1 cellular context compared by ENCODE assay signal in genomic region chr1:36824390-36824861, GRCh38.
TF ChIP-seq lines count a peak whose summit lies in the region.

No MANE protein-coding gene starts in this region.

TF ChIP-seq in K562, 482 proteins besides CTCF, POLR2A, EP300 and RAD21 (continued from another document and continues in another):
- TF ChIP-seq, protein P1, sequence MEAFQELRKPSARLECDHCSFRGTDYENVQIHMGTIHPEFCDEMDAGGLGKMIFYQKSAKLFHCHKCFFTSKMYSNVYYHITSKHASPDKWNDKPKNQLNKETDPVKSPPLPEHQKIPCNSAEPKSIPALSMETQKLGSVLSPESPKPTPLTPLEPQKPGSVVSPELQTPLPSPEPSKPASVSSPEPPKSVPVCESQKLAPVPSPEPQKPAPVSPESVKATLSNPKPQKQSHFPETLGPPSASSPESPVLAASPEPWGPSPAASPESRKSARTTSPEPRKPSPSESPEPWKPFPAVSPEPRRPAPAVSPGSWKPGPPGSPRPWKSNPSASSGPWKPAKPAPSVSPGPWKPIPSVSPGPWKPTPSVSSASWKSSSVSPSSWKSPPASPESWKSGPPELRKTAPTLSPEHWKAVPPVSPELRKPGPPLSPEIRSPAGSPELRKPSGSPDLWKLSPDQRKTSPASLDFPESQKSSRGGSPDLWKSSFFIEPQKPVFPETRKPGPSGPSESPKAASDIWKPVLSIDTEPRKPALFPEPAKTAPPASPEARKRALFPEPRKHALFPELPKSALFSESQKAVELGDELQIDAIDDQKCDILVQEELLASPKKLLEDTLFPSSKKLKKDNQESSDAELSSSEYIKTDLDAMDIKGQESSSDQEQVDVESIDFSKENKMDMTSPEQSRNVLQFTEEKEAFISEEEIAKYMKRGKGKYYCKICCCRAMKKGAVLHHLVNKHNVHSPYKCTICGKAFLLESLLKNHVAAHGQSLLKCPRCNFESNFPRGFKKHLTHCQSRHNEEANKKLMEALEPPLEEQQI (IDR thresholded peaks at IDR 0.05): no peak
- TF ChIP-seq ZNF232 (CRISPR knock-in tag; IDR thresholded peaks at IDR 0.05) (no peak), ZNF780A (CRISPR knock-in tag; IDR thresholded peaks at IDR 0.05) (no peak), MCM5 (IDR thresholded peaks at IDR 0.05; ENCODE audit: low read depth) (no peak), SMARCC2 (IDR thresholded peaks at IDR 0.05; ENCODE audit: low read depth) (no peak), ETV1 (tag; conservative IDR thresholded peaks at IDR 0.05; ENCODE audit: low read depth) (peak; percentile 94), TAF7 (tag; IDR thresholded peaks at IDR 0.05) (no peak), CHD1 (IDR thresholded peaks at IDR 0.05; ENCODE audit: low read length) (no peak), ZNF146 (CRISPR knock-in tag; IDR thresholded peaks at IDR 0.05; ENCODE audit: unreplicated experiment) (no peak), ZNF699 (CRISPR knock-in tag; IDR thresholded peaks at IDR 0.05; ENCODE audit: insufficient replicate concordance) (no peak), SP1 (CRISPR knock-in tag; IDR thresholded peaks at IDR 0.05) (no peak), TSHZ1 (CRISPR knock-in tag; IDR thresholded peaks at IDR 0.05) (no peak), MCM3 (IDR thresholded peaks at IDR 0.05) (no peak), NCOR1 (IDR thresholded peaks at IDR 0.05) (no peak), ZFPM2 (CRISPR knock-in tag; IDR thresholded peaks at IDR 0.05) (no peak), MBD2 (IDR thresholded peaks at IDR 0.05; ENCODE audit: borderline replicate concordance, low read depth) (no peak), KDM1A (IDR thresholded peaks at IDR 0.05) (no peak), NBN (IDR thresholded peaks at IDR 0.05; ENCODE audit: low read depth) (no peak), MAZ (CRISPR knock-in tag; conservative IDR thresholded peaks at IDR 0.05 in 1 of 2, IDR thresholded peaks at IDR 0.05 in 1 of 2) (peak in 1 of 2 experiments; percentile 85; a peak in 2 of 4 replicates), HNRNPK (IDR thresholded peaks at IDR 0.05; ENCODE audit: low read depth, low read length, poor library complexity, severe bottlenecking) (no peak), ZNF77 (CRISPR knock-in tag; IDR thresholded peaks at IDR 0.05) (no peak), CEBPG (CRISPR knock-in tag; IDR thresholded peaks at IDR 0.05) (peak; percentile 63), CEBPG (tag; conservative IDR thresholded peaks at IDR 0.05 in 1 of 2, IDR thresholded peaks at IDR 0.05 in 1 of 2) (peak in 1 of 2 experiments; percentile 79; a peak in 2 of 4 replicates), AFF4 (CRISPR knock-in tag; IDR thresholded peaks at IDR 0.05) (no peak), ZNF75A (CRISPR knock-in tag; IDR thresholded peaks at IDR 0.05) (no peak), CHD2 (IDR thresholded peaks at IDR 0.05; ENCODE audit: low read depth, low read length) (no peak), SPI1 (IDR thresholded peaks at IDR 0.05; ENCODE audit: borderline replicate concordance, low read depth, low read length) (0 out of 2 replicates have a peak, but pooled peaks have one; percentile 1), ELK3 (CRISPR knock-in tag; IDR thresholded peaks at IDR 0.05) (no peak), SFPQ (IDR thresholded peaks at IDR 0.05; ENCODE audit: low read depth, low read length) (no peak), ZSCAN32 (CRISPR knock-in tag; IDR thresholded peaks at IDR 0.05) (no peak), ZNF263 (CRISPR knock-in tag; IDR thresholded peaks at IDR 0.05; ENCODE audit: borderline replicate concordance) (0 out of 2 replicates have a peak, but pooled peaks have one; percentile 41), FUS (optimal IDR thresholded peaks at IDR 0.05; ENCODE audit: low read depth, low read length) (no peak), ZBTB11 (CRISPR knock-in tag; IDR thresholded peaks at IDR 0.05) (no peak), SNAPC5 (CRISPR knock-in tag; IDR thresholded peaks at IDR 0.05) (no peak), ZNF586 (CRISPR knock-in tag; conservative IDR thresholded peaks at IDR 0.05) (no peak), MBD1 (CRISPR knock-in tag; IDR thresholded peaks at IDR 0.05) (no peak), CREB3L1 (IDR thresholded peaks at IDR 0.05; ENCODE audit: borderline replicate concordance, low read depth) (no peak)
- TF ChIP-seq, protein P2, sequence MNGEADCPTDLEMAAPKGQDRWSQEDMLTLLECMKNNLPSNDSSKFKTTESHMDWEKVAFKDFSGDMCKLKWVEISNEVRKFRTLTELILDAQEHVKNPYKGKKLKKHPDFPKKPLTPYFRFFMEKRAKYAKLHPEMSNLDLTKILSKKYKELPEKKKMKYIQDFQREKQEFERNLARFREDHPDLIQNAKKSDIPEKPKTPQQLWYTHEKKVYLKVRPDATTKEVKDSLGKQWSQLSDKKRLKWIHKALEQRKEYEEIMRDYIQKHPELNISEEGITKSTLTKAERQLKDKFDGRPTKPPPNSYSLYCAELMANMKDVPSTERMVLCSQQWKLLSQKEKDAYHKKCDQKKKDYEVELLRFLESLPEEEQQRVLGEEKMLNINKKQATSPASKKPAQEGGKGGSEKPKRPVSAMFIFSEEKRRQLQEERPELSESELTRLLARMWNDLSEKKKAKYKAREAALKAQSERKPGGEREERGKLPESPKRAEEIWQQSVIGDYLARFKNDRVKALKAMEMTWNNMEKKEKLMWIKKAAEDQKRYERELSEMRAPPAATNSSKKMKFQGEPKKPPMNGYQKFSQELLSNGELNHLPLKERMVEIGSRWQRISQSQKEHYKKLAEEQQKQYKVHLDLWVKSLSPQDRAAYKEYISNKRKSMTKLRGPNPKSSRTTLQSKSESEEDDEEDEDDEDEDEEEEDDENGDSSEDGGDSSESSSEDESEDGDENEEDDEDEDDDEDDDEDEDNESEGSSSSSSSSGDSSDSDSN (IDR thresholded peaks at IDR 0.05; ENCODE audit: borderline replicate concordance in 1 of 2, low read depth in 2 of 2, low read length in 2 of 2): no peak
